8 cellular contexts compared by ENCODE assay signal in the genomic region with DNA sequence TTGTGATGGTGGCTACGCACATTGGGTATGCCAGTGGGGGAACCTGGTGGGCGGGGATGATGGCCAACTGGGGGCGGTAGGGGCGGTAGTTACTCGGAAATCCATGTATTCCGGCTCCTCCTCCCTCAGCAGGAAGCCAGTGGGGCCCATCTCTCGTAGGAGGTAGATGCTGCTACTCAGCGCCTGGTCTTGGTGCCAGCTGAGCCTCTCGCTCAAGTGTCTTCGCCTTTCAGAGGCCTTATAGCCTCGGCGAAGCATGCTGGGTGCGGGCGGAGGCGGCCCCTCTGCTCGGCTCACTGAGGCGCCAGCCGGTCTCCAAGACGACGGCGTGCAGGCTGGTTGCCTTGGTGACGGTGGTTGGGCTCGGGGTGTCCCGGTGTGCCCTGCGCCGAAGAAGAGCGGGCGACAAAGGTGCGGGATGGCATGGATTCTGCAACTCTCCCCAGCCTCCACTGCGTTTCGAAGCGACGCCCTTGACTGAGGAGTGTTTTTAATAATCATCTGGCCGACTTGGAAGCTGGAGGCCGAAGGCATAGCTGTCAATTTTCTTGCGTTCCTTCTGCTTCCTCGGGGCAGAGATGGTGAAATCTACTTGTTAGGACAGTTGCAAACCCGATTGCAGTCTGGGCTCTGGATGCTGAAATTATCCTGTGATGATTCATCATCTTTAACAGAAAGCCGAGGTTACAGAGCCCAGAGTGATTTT. TPM values are rescaled to one million over a fixed set of nuclear protein-coding genes. Genes with fewer than 3 reads are reported as not detected.
DNase-seq lines count a peak whose midpoint lies in the region; ATAC-seq, FAIRE-seq and TF ChIP-seq lines count a peak whose summit lies in the region.

A gene with protein sequence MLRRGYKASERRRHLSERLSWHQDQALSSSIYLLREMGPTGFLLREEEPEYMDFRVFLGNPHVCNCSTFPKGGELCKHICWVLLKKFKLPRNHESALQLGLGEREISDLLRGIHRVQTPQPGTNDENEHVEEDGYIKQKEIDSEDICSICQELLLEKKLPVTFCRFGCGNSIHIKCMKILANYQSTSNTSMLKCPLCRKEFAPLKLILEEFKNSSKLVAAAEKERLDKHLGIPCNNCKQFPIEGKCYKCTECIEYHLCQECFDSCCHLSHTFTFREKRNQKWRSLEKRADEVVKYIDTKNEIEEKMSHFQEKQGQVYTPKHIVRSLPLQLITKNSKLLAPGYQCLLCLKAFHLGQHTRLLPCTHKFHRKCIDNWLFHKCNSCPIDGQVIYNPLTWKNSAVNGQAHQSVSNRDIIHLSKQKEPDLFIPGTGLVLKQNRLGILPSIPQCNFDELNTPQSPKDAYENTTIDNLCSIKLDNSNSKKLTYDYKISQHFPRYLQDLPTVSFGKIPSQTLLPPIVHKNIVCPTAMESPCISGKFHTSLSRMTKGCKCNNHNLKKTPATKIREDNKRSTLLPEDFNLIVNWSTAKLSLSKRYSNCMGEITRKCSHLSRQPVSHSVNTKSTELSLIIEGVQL (minus strand): TSS at position 298 of the 706 bp plus-strand sequence. CDS start 40 bp downstream, at position 258.

- TF ChIP-seq RAD21 in neural cell (conservative IDR thresholded peaks at IDR 0.05): peak; percentile 37

- FAIRE-seq in urothelium cell line (lab: Jason Lieb, UNC): peak; percentile 79

- H3K9me3 ChIP-seq in neural cell (ENCODE audit: low read length): no peaks in the 10 kb centered on the region

- TF ChIP-seq EP300 in neural cell (conservative IDR thresholded peaks at IDR 0.05; ENCODE audit: poor library complexity, severe bottlenecking): peak; percentile 56

- H2AFZ ChIP-seq in neural cell (ENCODE audit: low read depth, low read length): peak within 1 kb of the TSS; percentile 52

- no peaks in the 10 kb centered on the region for H3K27me3 ChIP-seq in neural cell (ENCODE audit: insufficient read depth, low read depth, low read length)

- TF ChIP-seq POLR2A in GM18505 (IDR thresholded peaks at IDR 0.05; ENCODE audit: borderline replicate concordance, extremely low read depth, insufficient read depth, insufficient read length): no peak

- H3K79me2 ChIP-seq in neural cell (replicated peaks; ENCODE audit: insufficient read depth, low read length): no peaks in the 10 kb centered on the region

- no peak for TF ChIP-seq CTCF in neural cell (IDR thresholded peaks at IDR 0.05; ENCODE audit: poor library complexity, severe bottlenecking)

- peak within 1 kb of the TSS; percentile 52 for H3K9ac ChIP-seq in neural cell (ENCODE audit: low read length)

- no peaks in the 10 kb centered on the region for H4K20me1 ChIP-seq in neural cell (ENCODE audit: insufficient read depth)

- H3K4me3 ChIP-seq in neural cell (ENCODE audit: low read length): peak within 1 kb of the TSS; percentile 65

- peak within 1 kb of the TSS; percentile 62 for H3K27ac ChIP-seq in neural cell (ENCODE audit: low read length)

- no peak within 1 kb of the TSS for H3K4me2 ChIP-seq in neural cell (ENCODE audit: low read length)

- peak; percentile 72 for DNase-seq in NCI-H2196 (lab: John Stamatoyannopoulos, UW; ENCODE audit: unreplicated experiment)
- peak; percentile 10 for DNase-seq in activated naive CD4-positive, alpha-beta T cell treated with anti-CD3 and anti-CD28 coated beads, Interleukin-2, amount 50 U/mL, for 16 hours
- peak; percentile 73 for DNase-seq in glomerular visceral epithelial cell (ENCODE audit: extremely low spot score)
- DNase-seq in urothelium cell line (ENCODE audit: low spot score): peak; percentile 79
- no peak for DNase-seq in activated effector memory CD4-positive, alpha-beta T cell treated with anti-CD3 and anti-CD28 coated beads, Interleukin-2, amount 50 U/mL, for 16 hours

- H3K9me2 ChIP-seq in neural cell (ENCODE audit: insufficient read depth, low read length): no peaks in the 10 kb centered on the region

- no peaks in the 10 kb centered on the region for H3K36me3 ChIP-seq in neural cell (ENCODE audit: insufficient read depth, low read length)

- H3F3A ChIP-seq in neural cell (ENCODE audit: insufficient read depth, low read length, poor library complexity, severe bottlenecking): no peaks in the 10 kb centered on the region

- ATAC-seq in GM18505 (IDR thresholded peaks at IDR 0.05; ENCODE audit: unreplicated experiment) (peak; percentile 81), HG02970 (IDR thresholded peaks at IDR 0.05; ENCODE audit: low FRiP score, unreplicated experiment) (peak; percentile 70)

TF ChIP-seq in neural cell, 6 proteins besides CTCF, POLR2A, EP300 and RAD21:
- peak; percentile 60 for TF ChIP-seq TAF1 (IDR thresholded peaks at IDR 0.05; ENCODE audit: low read depth)
- TF ChIP-seq MXI1 (conservative IDR thresholded peaks at IDR 0.05; ENCODE audit: poor library complexity, severe bottlenecking): peak; percentile 88
- TF ChIP-seq REST (IDR thresholded peaks at IDR 0.05; ENCODE audit: borderline replicate concordance): no peak
- peak; percentile 59 for TF ChIP-seq POLR2AphosphoS5 (IDR thresholded peaks at IDR 0.05)
- TF ChIP-seq EZH2 (IDR thresholded peaks at IDR 0.05; ENCODE audit: borderline replicate concordance, insufficient read depth, low read length, poor library complexity, severe bottlenecking): no peak
- peak; percentile 41 for TF ChIP-seq SMC3 (conservative IDR thresholded peaks at IDR 0.05; ENCODE audit: poor library complexity)

RNA-seq across cellular contexts. Expression of the gene that starts here (rescaled TPM):
- 0.86 TPM in 1 of 2 replicates, not detected in the other for polyA plus RNA-seq in neural cell
- polyA minus RNA-seq in neural cell: not detected in 2 replicates
